In the genomic region with DNA sequence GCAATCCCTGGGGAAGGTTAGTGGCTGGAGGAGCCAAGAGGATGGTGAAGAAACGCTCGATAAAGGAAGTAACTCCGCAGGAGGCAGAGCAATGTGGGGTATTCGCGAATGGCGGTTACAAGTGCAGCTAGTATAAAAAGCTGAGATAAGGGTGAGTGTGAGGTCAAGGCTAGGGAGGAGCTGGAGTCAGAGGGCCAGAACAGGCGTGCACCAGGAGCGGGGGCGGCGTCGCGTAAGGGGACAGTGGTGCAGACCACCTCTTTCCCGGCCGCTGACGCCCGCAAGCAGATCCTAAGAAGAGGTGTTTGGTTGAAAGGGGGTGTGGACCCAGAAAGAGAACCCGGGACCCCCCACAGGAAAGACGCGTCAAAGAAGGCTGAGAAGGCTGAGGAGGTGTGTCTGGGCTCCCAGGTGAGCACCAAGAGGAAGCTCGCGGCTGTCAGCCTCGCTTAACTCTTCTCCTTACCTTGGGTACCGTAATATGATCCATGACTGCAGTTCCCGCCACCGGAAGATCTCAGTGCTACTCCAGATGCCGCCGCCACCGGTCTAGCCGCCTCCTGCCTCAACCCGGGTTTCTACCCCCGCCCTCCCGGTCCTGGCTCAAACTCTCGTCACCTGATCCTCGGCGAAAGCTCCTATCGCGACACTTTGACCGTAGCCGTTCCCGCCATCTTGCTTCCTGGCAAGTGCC, we compare ENCODE assay signal across 8 cellular contexts. TPM values are rescaled to one million over a fixed set of nuclear protein-coding genes. Genes with fewer than 3 reads are reported as not detected.
DNase-seq lines count a peak whose midpoint lies in the region; ATAC-seq and TF ChIP-seq lines count a peak whose summit lies in the region.

TSS of gene MTMR8 (minus strand) at position 579 of the 694 bp plus-strand sequence. CDS start at position 490, 89 bp downstream.

- H3K36me3 ChIP-seq in lung (ENCODE audit: control insufficient read depth in 2 of 2, insufficient read depth in 2 of 2, low read length in 2 of 2), result no peaks in the 10 kb centered on the region

- H3K27me3 ChIP-seq in dorsolateral prefrontal cortex (peaks cover 0 to 57% (median 7%) of the 10 kb centered on the region in 45 donors), lung (ENCODE audit: control insufficient read depth, insufficient read depth) (no peaks in the 10 kb centered on the region)

- peaks cover 5% of the 10 kb centered on the region for H3K9me3 Mint-ChIP-seq in activated CD4-positive, alpha-beta T cell treated with anti-CD3 and anti-CD28 coated beads, Interleukin-2, amount 10 ng/mL, durations not matched to agents 24 days and 14 days

- DNase-seq in NCI-H2171 (lab: John Stamatoyannopoulos, UW) (peak; percentile 4), dorsolateral prefrontal cortex (peak; percentile 53 to 78 (median 70)), lung (ENCODE audit: low spot score) (peak; percentile 67), NCI-H187 treated with DMSO at 0.1 percent for 48 hours (lab: John Stamatoyannopoulos, UW) (no peak)
- DNase-seq in activated CD4-positive, alpha-beta T cell treated with anti-CD3 and anti-CD28 coated beads, Interleukin-2, amount 10 ng/mL, durations not matched to agents 24 days and 14 days, result peak; percentile 92
- DNase-seq in stimulated activated CD4-positive, alpha-beta T cell treated with anti-CD3 and anti-CD28 coated beads, TNF-alpha, amount 100 ng/mL, for 24 hours (ENCODE audit: low read depth in 3 of 3), result peak; percentile 54 to 77 (median 57)

- no peaks in the 10 kb centered on the region for H3K36me3 Mint-ChIP-seq in activated CD4-positive, alpha-beta T cell treated with anti-CD3 and anti-CD28 coated beads, Interleukin-2, amount 10 ng/mL, durations not matched to agents 24 days and 14 days (ENCODE audit: low read depth)

- peak within 1 kb of the TSS; percentile 94 for H3K4me3 Mint-ChIP-seq in activated CD4-positive, alpha-beta T cell treated with anti-CD3 and anti-CD28 coated beads, Interleukin-2, amount 10 ng/mL, durations not matched to agents 24 days and 14 days

- TF ChIP-seq CTCF in dorsolateral prefrontal cortex (IDR thresholded peaks at IDR 0.05 in 54 of 56, conservative IDR thresholded peaks at IDR 0.05 in 2 of 56; ENCODE audit: low read depth in 1 of 56, partially characterized antibody in 56 of 56), result no peak
- no peak for TF ChIP-seq CTCF in lung (IDR thresholded peaks at IDR 0.05; ENCODE audit: control extremely low read depth, extremely low read depth)

- intact Hi-C loops in activated CD4-positive, alpha-beta T cell treated with anti-CD3 and anti-CD28 coated beads, Interleukin-2, amount 10 ng/mL, durations not matched to agents 24 days and 14 days (cut with micrococcal nuclease), result loop anchor here (1.0 to 10.0 kb wide), 4 partner anchors 190 to 1140 kb away; partner anchors contain the start of genes AMER1, LAS1L, ZC3H12B and ZC4H2
- intact Hi-C loops in dorsolateral prefrontal cortex (cut with DNase I), result no loop called here

- H3K27me3 Mint-ChIP-seq in activated CD4-positive, alpha-beta T cell treated with anti-CD3 and anti-CD28 coated beads, Interleukin-2, amount 10 ng/mL, durations not matched to agents 24 days and 14 days, result no peaks in the 10 kb centered on the region

- WGBS in lung, 2 donors, result 0 to 34% methylated on average over 34 to 40 of the region's 40 CpGs

- ATAC-seq in GM18508 (IDR thresholded peaks at IDR 0.05; ENCODE audit: insufficient read depth, unreplicated experiment) (peak; percentile 87), HG02938 (IDR thresholded peaks at IDR 0.05; ENCODE audit: unreplicated experiment) (peak; percentile 96), lung (ENCODE audit: insufficient read depth, low FRiP score) (peak; percentile 80)

- H3K9me3 ChIP-seq in lung (ENCODE audit: control insufficient read depth in 2 of 2, insufficient read depth in 1 of 2, low read length in 1 of 2), result peaks cover 0 to 2% of the 10 kb centered on the region in 2 donors

- H3K4me1 Mint-ChIP-seq in activated CD4-positive, alpha-beta T cell treated with anti-CD3 and anti-CD28 coated beads, Interleukin-2, amount 10 ng/mL, durations not matched to agents 24 days and 14 days, result peaks cover 9% of the 10 kb centered on the region

- no peaks in the 10 kb centered on the region for H3K4me1 ChIP-seq in lung (ENCODE audit: control insufficient read depth in 2 of 2, insufficient read depth in 2 of 2, low read length in 2 of 2)

- H3K4me3 ChIP-seq in dorsolateral prefrontal cortex, result peak within 1 kb of the TSS; percentile 38 to 77 (median 66)
- peak within 1 kb of the TSS; percentile 71 for H3K4me3 ChIP-seq in lung

- peak within 1 kb of the TSS; percentile 83 for H3K27ac Mint-ChIP-seq in activated CD4-positive, alpha-beta T cell treated with anti-CD3 and anti-CD28 coated beads, Interleukin-2, amount 10 ng/mL, durations not matched to agents 24 days and 14 days

- H3K27ac ChIP-seq in dorsolateral prefrontal cortex, result peak within 1 kb of the TSS in 3 of 59 donors; percentile 21 to 64 (median 43)
- H3K27ac ChIP-seq in lung (ENCODE audit: low read depth in 1 of 2, low read length in 1 of 2), result no peak within 1 kb of the TSS

RNA-seq across cellular contexts. Expression of gene MTMR8, which starts in this region (rescaled TPM):
- 2.7 and 4.2 TPM in 2 replicates for total RNA-seq in activated CD4-positive, alpha-beta T cell treated with anti-CD3 and anti-CD28 coated beads, Interleukin-2, amount 10 ng/mL, durations not matched to agents 24 days and 14 days
- total RNA-seq in dorsolateral prefrontal cortex, result 1 to 10 TPM in 114 of 120 experiments, under 1 TPM in 6; 0.49 to 6.8 (median 2.2) TPM
- total RNA-seq in lung, result 1 to 10 TPM; 4.8 to 5.8 TPM
- polyA plus RNA-seq in lung, result under 1 TPM; 0.53 to 0.61 TPM
